ENCODE assay signal across 16 cellular contexts in genomic region chr5:112270299-112271293, GRCh38.
DNase-seq lines count a peak whose midpoint lies in the region; ATAC-seq and TF ChIP-seq lines count a peak whose summit lies in the region.
"Had no signal": no experiment of that assay in that cellular context is flagged by ENCODE, and none has a peak within 500 bp of the region (broad histone marks: within the 10 kb centered on the region; RNA-seq: fewer than 3 reads in every experiment).

No MANE protein-coding gene starts in this region.

- peaks cover 21% of the 10 kb centered on the region for H3K4me1 ChIP-seq in KMS-11 (ENCODE audit: low read depth, poor library complexity, severe bottlenecking)
- no peaks in the 10 kb centered on the region for H3K4me1 ChIP-seq in foreskin keratinocyte
- H3K4me1 ChIP-seq: BE2C had no signal

- H3K9ac ChIP-seq in KMS-11: no peak overlapping the region

- H3K4me3 ChIP-seq in GM12865 (ENCODE audit: low read depth, low read length) (no peak overlapping the region), KMS-11 (IDR thresholded peaks at IDR 0.05; ENCODE audit: insufficient read depth, low read depth, low read length) (no peak overlapping the region)
- H3K4me3 ChIP-seq: SK-N-MC had no signal

- DNase-seq in GM12865 (ENCODE audit: low read depth) (peak; percentile 34), foreskin keratinocyte (peak in 1 of 2 donors; percentile 42), cortex of kidney (lab: John Stamatoyannopoulos, UW) (no peak)
- no peak for DNase-seq in effector CD8-positive, alpha-beta T cell (lab: John Stamatoyannopoulos, UW)
- DNase-seq: activated CD4-positive, alpha-beta T cell treated with anti-CD3 and anti-CD28 coated beads, Interleukin-2, amount 50 U/mL, for 4 hours; BE2C; endodermal cell; MV-4-11; naive thymus-derived CD8-positive, alpha-beta T cell; NCI-H524; stimulated activated CD4-positive, alpha-beta T cell treated with anti-CD3 and anti-CD28 coated beads, Interleukin-12 subunit alpha, Interleukin-12 subunit beta, amount 100 ng/mL, for 4 hours had no signal

- no peaks in the 10 kb centered on the region for H3K27me3 ChIP-seq in KMS-11 (ENCODE audit: insufficient read depth, low read depth)
- H3K27me3 ChIP-seq in foreskin keratinocyte: no peaks in the 10 kb centered on the region

- H3K27ac ChIP-seq in KMS-11 (peak overlapping the region; percentile 11; the same call in 1 of the 2 replicates), foreskin keratinocyte (no peak overlapping the region)
- H3K27ac ChIP-seq: SK-N-MC had no signal

- H3K36me3 ChIP-seq in KMS-11 (ENCODE audit: insufficient read depth): no peaks in the 10 kb centered on the region
- H3K36me3 ChIP-seq: BE2C had no signal

- H3K4me2 ChIP-seq in KMS-11: peak overlapping the region; percentile 26

- H4K20me1 ChIP-seq in KMS-11 (ENCODE audit: insufficient read depth): no peaks in the 10 kb centered on the region

- H2AFZ ChIP-seq in KMS-11 (ENCODE audit: low read depth): peak overlapping the region; percentile 3; the same call in 1 of the 2 replicates

- no peaks in the 10 kb centered on the region for H3K79me2 ChIP-seq in KMS-11 (ENCODE audit: insufficient read depth, low read depth)

- no peak for TF ChIP-seq CTCF in GM12865 (IDR thresholded peaks at IDR 0.05; ENCODE audit: insufficient read depth, low read depth, low read length, missing control alignments)
- TF ChIP-seq CTCF in KMS-11 (conservative IDR thresholded peaks at IDR 0.05; ENCODE audit: low read depth, low read length): no peak
- no peak for TF ChIP-seq CTCF in foreskin keratinocyte (conservative IDR thresholded peaks at IDR 0.05)

- ATAC-seq in GM21360 (IDR thresholded peaks at IDR 0.05; ENCODE audit: unreplicated experiment) (peak; percentile 52), foreskin keratinocyte (peak; percentile 57), HG03108 (IDR thresholded peaks at IDR 0.05; ENCODE audit: unreplicated experiment) (no peak), GM21447 (IDR thresholded peaks at IDR 0.05; ENCODE audit: unreplicated experiment) (no peak)
- ATAC-seq: naive thymus-derived CD8-positive, alpha-beta T cell had no signal

Comparison
In these comparisons a context has a peak if more than half of its experiments do, and no peak if none do; other contexts are left out.
1. ATAC-seq: peak in GM21360 (single experiment) and foreskin keratinocyte (single experiment); none in HG03108 (single experiment) and GM21447 (single experiment).